Comparison of ENCODE assay signal across 19 cellular contexts in the genomic region with DNA sequence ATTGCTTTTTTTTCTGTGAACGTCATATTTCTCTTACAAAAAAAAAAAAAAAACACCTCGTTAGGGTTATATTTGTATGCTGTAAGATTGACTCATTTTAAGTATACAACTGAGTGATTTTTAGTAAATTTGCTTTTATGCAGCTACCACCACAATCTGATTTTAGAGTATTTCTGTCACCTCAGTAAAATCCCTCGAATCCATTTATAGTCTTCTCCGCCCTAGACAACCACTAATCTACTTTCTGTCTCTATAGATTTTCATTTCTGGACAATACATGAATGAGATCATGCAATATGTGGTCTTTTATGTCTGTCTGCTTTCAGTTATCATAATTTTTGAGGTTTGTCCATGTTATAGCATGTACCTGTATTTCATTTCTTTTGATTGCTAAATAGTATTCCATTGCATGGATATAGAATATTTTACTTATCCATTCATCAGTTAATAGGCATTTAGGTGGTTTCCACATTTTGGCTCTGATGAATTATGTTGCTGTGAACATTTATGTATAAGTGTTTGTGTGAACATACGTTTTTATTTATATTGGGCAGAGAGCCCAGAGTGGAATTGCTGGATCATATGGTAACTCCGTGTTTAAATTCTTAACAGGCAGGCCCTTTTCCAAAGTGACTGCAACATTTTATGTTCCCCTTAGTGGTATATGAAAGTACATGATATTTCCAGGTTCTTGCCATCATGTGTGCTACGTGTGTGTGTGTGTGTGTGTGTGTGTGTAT.
"Had no signal": no experiment of that assay in that cellular context is flagged by ENCODE, and none has a peak within 500 bp of the region (broad histone marks: within the 10 kb centered on the region; RNA-seq: fewer than 3 reads in every experiment).

No MANE protein-coding gene starts in this region.

- H3K36me3 Mint-ChIP-seq: activated naive CD8-positive, alpha-beta T cell treated with anti-CD3 and anti-CD28 coated beads for 36 hours; immature natural killer cell; neural progenitor cell; stimulated activated effector memory CD8-positive, alpha-beta T cell treated with anti-CD3 and anti-CD28 coated beads, Interleukin-12 subunit alpha, Interleukin-12 subunit beta, amount 100 ng/mL, for 72 hours had no signal

- H3K4me3 Mint-ChIP-seq: activated CD4-positive, alpha-beta T cell treated with anti-CD3 and anti-CD28 coated beads, Interleukin-2, amount 10 ng/mL, durations not matched to agents 24 days and 14 days; activated CD8-positive, alpha-beta T cell treated with anti-CD3 and anti-CD28 coated beads, Interleukin-2, amount 10 ng/mL, durations not matched to agents 7 days and 5 days; activated naive CD8-positive, alpha-beta T cell treated with anti-CD3 and anti-CD28 coated beads for 36 hours; central memory CD8-positive, alpha-beta T cell; immature natural killer cell; neural progenitor cell; stimulated activated effector memory CD8-positive, alpha-beta T cell treated with anti-CD3 and anti-CD28 coated beads, Interleukin-12 subunit alpha, Interleukin-12 subunit beta, amount 100 ng/mL, for 72 hours had no signal

- H3K27ac ChIP-seq: brain microvascular endothelial cell, foreskin keratinocyte, lower lobe of right lung, neural progenitor cell, ovary, tibial artery had no signal

- DNase-seq: activated CD4-positive, alpha-beta T cell treated with anti-CD3 and anti-CD28 coated beads, Interleukin-2, amount 10 ng/mL, durations not matched to agents 24 days and 14 days; activated CD4-positive, CD25-positive, alpha-beta regulatory T cell; activated CD8-positive, alpha-beta memory T cell treated with anti-CD3 and anti-CD28 coated beads, Interleukin-2, amount 50 U/mL, for 4 hours; activated CD8-positive, alpha-beta T cell treated with anti-CD3 and anti-CD28 coated beads, Interleukin-2, amount 10 ng/mL, durations not matched to agents 7 days and 5 days; activated effector memory CD4-positive, alpha-beta T cell treated with anti-CD3 and anti-CD28 coated beads, Interleukin-2, amount 50 U/mL, for 16 hours; activated naive CD8-positive, alpha-beta T cell treated with anti-CD3 and anti-CD28 coated beads for 36 hours; activated T-cell treated with anti-CD3 and anti-CD28 coated beads, Interleukin-2, amount 50 U/mL, for 48 hours; brain microvascular endothelial cell; cortex of kidney; effector CD8-positive, alpha-beta T cell; immature natural killer cell; left cardiac atrium; lower lobe of right lung; ovary; tibial artery had no signal

- H3K36me3 ChIP-seq: brain microvascular endothelial cell, lower lobe of right lung, neural progenitor cell, ovary, tibial artery had no signal

- H3K4me1 ChIP-seq: foreskin keratinocyte, lower lobe of right lung had no signal

- H3K27me3 Mint-ChIP-seq: activated naive CD8-positive, alpha-beta T cell treated with anti-CD3 and anti-CD28 coated beads for 36 hours had no signal

- H3K9ac ChIP-seq: neural progenitor cell had no signal

- H3K4me1 Mint-ChIP-seq: activated CD4-positive, alpha-beta T cell treated with anti-CD3 and anti-CD28 coated beads, Interleukin-2, amount 10 ng/mL, durations not matched to agents 24 days and 14 days; activated naive CD8-positive, alpha-beta T cell treated with anti-CD3 and anti-CD28 coated beads for 36 hours; central memory CD8-positive, alpha-beta T cell; immature natural killer cell; stimulated activated effector memory CD8-positive, alpha-beta T cell treated with anti-CD3 and anti-CD28 coated beads, Interleukin-12 subunit alpha, Interleukin-12 subunit beta, amount 100 ng/mL, for 72 hours had no signal

- H3K9me3 Mint-ChIP-seq: activated CD4-positive, alpha-beta T cell treated with anti-CD3 and anti-CD28 coated beads, Interleukin-2, amount 10 ng/mL, durations not matched to agents 24 days and 14 days; activated naive CD8-positive, alpha-beta T cell treated with anti-CD3 and anti-CD28 coated beads for 36 hours; central memory CD8-positive, alpha-beta T cell; immature natural killer cell; neural progenitor cell; stimulated activated effector memory CD8-positive, alpha-beta T cell treated with anti-CD3 and anti-CD28 coated beads, Interleukin-12 subunit alpha, Interleukin-12 subunit beta, amount 100 ng/mL, for 72 hours had no signal

- H3K27ac Mint-ChIP-seq: activated CD4-positive, alpha-beta T cell treated with anti-CD3 and anti-CD28 coated beads, Interleukin-2, amount 10 ng/mL, durations not matched to agents 24 days and 14 days; activated CD8-positive, alpha-beta T cell treated with anti-CD3 and anti-CD28 coated beads, Interleukin-2, amount 10 ng/mL, durations not matched to agents 7 days and 5 days; activated naive CD8-positive, alpha-beta T cell treated with anti-CD3 and anti-CD28 coated beads for 36 hours; neural progenitor cell; stimulated activated effector memory CD8-positive, alpha-beta T cell treated with anti-CD3 and anti-CD28 coated beads, Interleukin-12 subunit alpha, Interleukin-12 subunit beta, amount 100 ng/mL, for 72 hours had no signal

- H3K9me3 ChIP-seq: lower lobe of right lung, ovary, tibial artery had no signal

- H3K4me3 ChIP-seq: lower lobe of right lung, neural progenitor cell, ovary, tibial artery had no signal

- H3K27me3 ChIP-seq: brain microvascular endothelial cell, foreskin keratinocyte, neural progenitor cell, ovary, tibial artery had no signal

- ATAC-seq: activated CD8-positive, alpha-beta T cell treated with anti-CD3 and anti-CD28 coated beads, Interleukin-2, amount 10 ng/mL, durations not matched to agents 7 days and 5 days; foreskin keratinocyte; stimulated activated effector memory CD8-positive, alpha-beta T cell treated with anti-CD3 and anti-CD28 coated beads, Interleukin-12 subunit alpha, Interleukin-12 subunit beta, amount 100 ng/mL, for 72 hours had no signal
